25 cellular contexts compared by ENCODE assay signal in the genomic region with DNA sequence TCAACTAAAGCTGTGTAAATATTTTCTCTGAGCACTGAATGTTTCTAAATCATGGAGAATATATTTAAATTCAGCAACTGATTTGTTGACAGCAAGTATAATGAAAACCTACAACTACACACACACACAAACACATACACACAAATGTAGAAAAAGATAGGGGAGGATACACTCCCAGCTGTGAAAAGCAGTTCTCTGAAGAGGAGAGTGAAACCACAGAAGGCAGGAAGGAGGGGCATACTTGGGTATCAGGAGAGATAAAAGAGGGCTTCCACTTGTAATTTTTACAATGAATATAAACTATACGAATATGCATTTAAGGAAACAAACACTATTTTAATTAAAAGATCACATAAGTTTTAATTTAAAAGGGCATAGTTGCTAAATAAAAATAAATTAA.
DNase-seq lines count a peak whose midpoint lies in the region; ATAC-seq, FAIRE-seq and TF ChIP-seq lines count a peak whose summit lies in the region.
"Had no signal": no experiment of that assay in that cellular context is flagged by ENCODE, and none has a peak within 500 bp of the region (broad histone marks: within the 10 kb centered on the region; RNA-seq: fewer than 3 reads in every experiment).

No MANE protein-coding gene starts in this region.

- H3K9me3 Mint-ChIP-seq in activated CD8-positive, alpha-beta T cell treated with anti-CD3 and anti-CD28 coated beads, Interleukin-2, amount 10 ng/mL, durations not matched to agents 7 days and 5 days (ENCODE audit: insufficient read depth): peaks cover 23% of the 10 kb centered on the region
- H3K9me3 Mint-ChIP-seq in activated CD8-positive, alpha-beta T cell treated with anti-CD3 and anti-CD28 coated beads for 36 hours: peaks cover 13% of the 10 kb centered on the region
- H3K9me3 Mint-ChIP-seq in activated T-helper 1 cell treated with anti-CD3 and anti-CD28 coated beads, Interleukin-12 subunit alpha, Interleukin-12 subunit beta, Interleukin-2, Interleukin-4 antibody, amounts not matched to agents 30 ng/mL and 10 ng/mL and 1 ng/mL, durations not matched to agents 14 hours and 24 hours and 36 hours: peaks cover 31% of the 10 kb centered on the region

- H3K36me3 Mint-ChIP-seq in activated CD8-positive, alpha-beta T cell treated with anti-CD3 and anti-CD28 coated beads, Interleukin-2, amount 10 ng/mL, durations not matched to agents 7 days and 5 days (ENCODE audit: low read depth): peaks cover 30% of the 10 kb centered on the region
- H3K36me3 Mint-ChIP-seq in activated CD8-positive, alpha-beta T cell treated with anti-CD3 and anti-CD28 coated beads for 36 hours (ENCODE audit: low read depth): peaks cover 3% of the 10 kb centered on the region
- H3K36me3 Mint-ChIP-seq in activated T-helper 1 cell treated with anti-CD3 and anti-CD28 coated beads, Interleukin-12 subunit alpha, Interleukin-12 subunit beta, Interleukin-2, Interleukin-4 antibody, amounts not matched to agents 30 ng/mL and 10 ng/mL and 1 ng/mL, durations not matched to agents 14 hours and 24 hours and 36 hours (ENCODE audit: low read depth): peaks cover 13% of the 10 kb centered on the region
- H3K36me3 Mint-ChIP-seq: CD4-positive, CD25-positive, alpha-beta regulatory T cell had no signal

- H3K9me3 ChIP-seq in DND-41 (ENCODE audit: insufficient read depth, low read length, severe bottlenecking) (no peaks in the 10 kb centered on the region), upper lobe of right lung (no peaks in the 10 kb centered on the region)
- H3K9me3 ChIP-seq: BE2C had no signal

- no peaks in the 10 kb centered on the region for H3K27me3 Mint-ChIP-seq in activated CD8-positive, alpha-beta T cell treated with anti-CD3 and anti-CD28 coated beads, Interleukin-2, amount 10 ng/mL, durations not matched to agents 7 days and 5 days (ENCODE audit: low read depth)
- no peaks in the 10 kb centered on the region for H3K27me3 Mint-ChIP-seq in activated CD8-positive, alpha-beta T cell treated with anti-CD3 and anti-CD28 coated beads for 36 hours
- no peaks in the 10 kb centered on the region for H3K27me3 Mint-ChIP-seq in activated T-helper 1 cell treated with anti-CD3 and anti-CD28 coated beads, Interleukin-12 subunit alpha, Interleukin-12 subunit beta, Interleukin-2, Interleukin-4 antibody, amounts not matched to agents 30 ng/mL and 10 ng/mL and 1 ng/mL, durations not matched to agents 14 hours and 24 hours and 36 hours (ENCODE audit: insufficient read depth)
- H3K27me3 Mint-ChIP-seq: CD8-positive, alpha-beta memory T cell had no signal

- POLR2A ChIA-PET in activated CD8-positive, alpha-beta T cell treated with anti-CD3 and anti-CD28 coated beads, Interleukin-2, amount 10 ng/mL, durations not matched to agents 7 days and 5 days (lab: Charles Lee): interaction anchor here (0.7 kb wide), 1 partner anchor 9 kb away, joined by 4 read pairs; no protein-coding TSS in a partner anchor
- POLR2A ChIA-PET in activated CD8-positive, alpha-beta T cell treated with anti-CD3 and anti-CD28 coated beads for 36 hours (lab: Charles Lee): no interaction called here

- intact Hi-C loops in activated CD8-positive, alpha-beta T cell treated with anti-CD3 and anti-CD28 coated beads for 36 hours (cut with micrococcal nuclease): no loop called here
- intact Hi-C loops in activated T-helper 1 cell treated with anti-CD3 and anti-CD28 coated beads, Interleukin-12 subunit alpha, Interleukin-12 subunit beta, Interleukin-2, Interleukin-4 antibody, amounts not matched to agents 30 ng/mL and 10 ng/mL and 1 ng/mL, durations not matched to agents 14 hours and 24 hours and 36 hours (cut with micrococcal nuclease): no loop called here
- intact Hi-C loops in upper lobe of right lung (cut with DNase I): no loop called here

- H3K4me1 Mint-ChIP-seq in activated CD8-positive, alpha-beta T cell treated with anti-CD3 and anti-CD28 coated beads, Interleukin-2, amount 10 ng/mL, durations not matched to agents 7 days and 5 days (ENCODE audit: low read depth): peaks cover 33% of the 10 kb centered on the region
- peaks cover 25% of the 10 kb centered on the region for H3K4me1 Mint-ChIP-seq in activated CD8-positive, alpha-beta T cell treated with anti-CD3 and anti-CD28 coated beads for 36 hours (ENCODE audit: low read depth)
- peaks cover 45% of the 10 kb centered on the region for H3K4me1 Mint-ChIP-seq in activated T-helper 1 cell treated with anti-CD3 and anti-CD28 coated beads, Interleukin-12 subunit alpha, Interleukin-12 subunit beta, Interleukin-2, Interleukin-4 antibody, amounts not matched to agents 30 ng/mL and 10 ng/mL and 1 ng/mL, durations not matched to agents 14 hours and 24 hours and 36 hours (ENCODE audit: low read depth)

- DNase-seq in activated CD8-positive, alpha-beta T cell treated with anti-CD3 and anti-CD28 coated beads, Interleukin-2, amount 10 ng/mL, durations not matched to agents 7 days and 5 days: peak; percentile 34
- DNase-seq in activated CD8-positive, alpha-beta T cell treated with anti-CD3 and anti-CD28 coated beads for 36 hours: no peak
- DNase-seq in DND-41 (peak; percentile 47), NCI-H1092 (lab: John Stamatoyannopoulos, UW) (no peak), GM19239 (ENCODE audit: insufficient read length, low spot score) (no peak), upper lobe of right lung (no peak)
- peak; percentile 40 for DNase-seq in Jurkat, Clone E6-1 (ENCODE audit: low read depth, low spot score)
- DNase-seq in activated T-helper 1 cell treated with anti-CD3 and anti-CD28 coated beads, Interleukin-12 subunit alpha, Interleukin-12 subunit beta, Interleukin-2, Interleukin-4 antibody, amounts not matched to agents 30 ng/mL and 10 ng/mL and 1 ng/mL, durations not matched to agents 14 hours and 24 hours and 36 hours (ENCODE audit: low spot score): no peak
- DNase-seq: ACHN; BE2C; C1 segment of cervical spinal cord; CD8-positive, alpha-beta memory T cell; COR-L47; DMS 273 treated with DMSO at 0.1 percent for 48 hours; DMS53; GOT3; H7; HFFc6; IMR-90 had no signal

- H3K4me2 ChIP-seq in DND-41 (ENCODE audit: insufficient read depth, low read length): no peak overlapping the region

- no peak overlapping the region for H3K4me3 ChIP-seq in DND-41 (ENCODE audit: low read depth in 1 of 2, low read length in 2 of 2)
- H3K4me3 ChIP-seq in Jurkat, Clone E6-1 (ENCODE audit: low read length): no peak overlapping the region
- H3K4me3 ChIP-seq in upper lobe of right lung: no peak overlapping the region

- H3K4me1 ChIP-seq in DND-41 (ENCODE audit: insufficient read depth, low read length) (peaks cover 29% of the 10 kb centered on the region), upper lobe of right lung (no peaks in the 10 kb centered on the region)
- H3K4me1 ChIP-seq: BE2C had no signal

- CTCF ChIA-PET in activated CD8-positive, alpha-beta T cell treated with anti-CD3 and anti-CD28 coated beads, Interleukin-2, amount 10 ng/mL, durations not matched to agents 7 days and 5 days (lab: Charles Lee): interaction anchor here (2.2 kb wide), 1 partner anchor 70 kb away, joined by 15 read pairs; no protein-coding TSS in a partner anchor
- CTCF ChIA-PET in activated CD8-positive, alpha-beta T cell treated with anti-CD3 and anti-CD28 coated beads for 36 hours (lab: Charles Lee): interaction anchor here (1.2 kb wide), 1 partner anchor 9 kb away, joined by 3 read pairs; no protein-coding TSS in a partner anchor

- no peak overlapping the region for H3K9ac ChIP-seq in DND-41 (ENCODE audit: low read depth, low read length)

- no peaks in the 10 kb centered on the region for H3K27me3 ChIP-seq in DND-41 (ENCODE audit: insufficient read depth, low read length, poor library complexity)
- H3K27me3 ChIP-seq in upper lobe of right lung: no peaks in the 10 kb centered on the region
- H3K27me3 ChIP-seq: BE2C had no signal

- H3K4me3 Mint-ChIP-seq in activated CD8-positive, alpha-beta T cell treated with anti-CD3 and anti-CD28 coated beads, Interleukin-2, amount 10 ng/mL, durations not matched to agents 7 days and 5 days: no peak overlapping the region
- no peak overlapping the region for H3K4me3 Mint-ChIP-seq in activated CD8-positive, alpha-beta T cell treated with anti-CD3 and anti-CD28 coated beads for 36 hours
- H3K4me3 Mint-ChIP-seq in activated T-helper 1 cell treated with anti-CD3 and anti-CD28 coated beads, Interleukin-12 subunit alpha, Interleukin-12 subunit beta, Interleukin-2, Interleukin-4 antibody, amounts not matched to agents 30 ng/mL and 10 ng/mL and 1 ng/mL, durations not matched to agents 14 hours and 24 hours and 36 hours: peak overlapping the region; percentile 35
- H3K4me3 Mint-ChIP-seq: CD4-positive, CD25-positive, alpha-beta regulatory T cell; CD8-positive, alpha-beta memory T cell; HFFc6 had no signal

- peak; percentile 49 for ATAC-seq in activated CD8-positive, alpha-beta T cell treated with anti-CD3 and anti-CD28 coated beads, Interleukin-2, amount 10 ng/mL, durations not matched to agents 7 days and 5 days
- no peak for ATAC-seq in activated CD8-positive, alpha-beta T cell treated with anti-CD3 and anti-CD28 coated beads for 36 hours
- peak; percentile 78 for ATAC-seq in DND-41 (ENCODE audit: insufficient read depth, low read depth)
- ATAC-seq in upper lobe of right lung: no peak
- ATAC-seq: HCT116 had no signal

- H2AFZ ChIP-seq in DND-41 (ENCODE audit: low read depth, low read length): no peak overlapping the region

- H3K27ac Mint-ChIP-seq in activated CD8-positive, alpha-beta T cell treated with anti-CD3 and anti-CD28 coated beads, Interleukin-2, amount 10 ng/mL, durations not matched to agents 7 days and 5 days: peak overlapping the region; percentile 60
- no peak overlapping the region for H3K27ac Mint-ChIP-seq in activated CD8-positive, alpha-beta T cell treated with anti-CD3 and anti-CD28 coated beads for 36 hours
- peak overlapping the region; percentile 60 for H3K27ac Mint-ChIP-seq in activated T-helper 1 cell treated with anti-CD3 and anti-CD28 coated beads, Interleukin-12 subunit alpha, Interleukin-12 subunit beta, Interleukin-2, Interleukin-4 antibody, amounts not matched to agents 30 ng/mL and 10 ng/mL and 1 ng/mL, durations not matched to agents 14 hours and 24 hours and 36 hours
- H3K27ac Mint-ChIP-seq: HFFc6 had no signal

- no peak overlapping the region for H3K27ac ChIP-seq in DND-41 (ENCODE audit: low read length)
- H3K27ac ChIP-seq in upper lobe of right lung: no peak overlapping the region

- H3K36me3 ChIP-seq in DND-41 (ENCODE audit: insufficient read depth, low read length): no peaks in the 10 kb centered on the region
- H3K36me3 ChIP-seq in upper lobe of right lung: no peaks in the 10 kb centered on the region
- H3K36me3 ChIP-seq: BE2C had no signal

- FAIRE-seq in GM19239 (lab: Jason Lieb, UNC): no peak
- FAIRE-seq: A204.1, G401.6, GM12891, HTR-8/SVneo had no signal

- H3K79me2 ChIP-seq in DND-41 (ENCODE audit: insufficient read depth, low read length): no peaks in the 10 kb centered on the region

- TF ChIP-seq CTCF in activated CD8-positive, alpha-beta T cell treated with anti-CD3 and anti-CD28 coated beads for 36 hours (IDR thresholded peaks at IDR 0.05): no peak
- no peak for TF ChIP-seq CTCF in DND-41 (IDR thresholded peaks at IDR 0.05; ENCODE audit: borderline replicate concordance, extremely low read depth, low read length, poor library complexity, severe bottlenecking)
- no peak for TF ChIP-seq CTCF in upper lobe of right lung (IDR thresholded peaks at IDR 0.05)

- H4K20me1 ChIP-seq in DND-41 (ENCODE audit: insufficient read depth, low read length): no peaks in the 10 kb centered on the region

Comparison
In these comparisons a context has a peak if more than half of its experiments do, and no peak if none do; other contexts are left out.
1. ATAC-seq: peak in activated CD8-positive, alpha-beta T cell treated with anti-CD3 and anti-CD28 coated beads, Interleukin-2, amount 10 ng/mL, durations not matched to agents 7 days and 5 days (single experiment) and DND-41 (single experiment); none in activated CD8-positive, alpha-beta T cell treated with anti-CD3 and anti-CD28 coated beads for 36 hours (single experiment) and upper lobe of right lung (single experiment).
2. DNase-seq: peak in activated CD8-positive, alpha-beta T cell treated with anti-CD3 and anti-CD28 coated beads, Interleukin-2, amount 10 ng/mL, durations not matched to agents 7 days and 5 days (single experiment), DND-41 (single experiment) and Jurkat, Clone E6-1 (single experiment); none in activated CD8-positive, alpha-beta T cell treated with anti-CD3 and anti-CD28 coated beads for 36 hours (single experiment), activated T-helper 1 cell treated with anti-CD3 and anti-CD28 coated beads, Interleukin-12 subunit alpha, Interleukin-12 subunit beta, Interleukin-2, Interleukin-4 antibody, amounts not matched to agents 30 ng/mL and 10 ng/mL and 1 ng/mL, durations not matched to agents 14 hours and 24 hours and 36 hours (single experiment), NCI-H1092 (single experiment), GM19239 (single experiment) and upper lobe of right lung (single experiment).